In the genomic region with DNA sequence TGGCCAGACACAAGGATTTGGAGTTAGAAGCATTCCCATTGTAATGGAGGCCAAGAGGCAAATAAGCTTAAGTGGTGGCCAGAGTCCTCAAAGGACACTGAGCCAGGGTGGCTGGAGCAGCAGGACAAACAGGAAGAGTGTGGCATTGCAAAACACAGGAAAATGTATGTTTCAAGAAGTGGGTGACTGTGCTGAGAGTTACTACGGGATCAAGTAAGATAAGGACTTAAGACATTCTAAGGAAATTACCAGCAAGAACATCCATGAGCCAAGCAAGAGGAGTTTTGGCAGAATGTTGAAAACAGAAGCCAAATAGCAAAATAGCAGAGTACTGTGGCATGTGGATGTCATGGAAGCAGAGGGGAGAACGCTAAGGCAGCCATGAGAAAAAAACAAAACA, we compare ENCODE assay signal across 22 cellular contexts.
"Had no signal": no experiment of that assay in that cellular context is flagged by ENCODE, and none has a peak within 500 bp of the region (broad histone marks: within the 10 kb centered on the region; RNA-seq: fewer than 3 reads in every experiment).

No MANE protein-coding gene starts in this region.

- H3K36me3 ChIP-seq: colonic mucosa, esophagus muscularis mucosa, gastrocnemius medialis, neutrophil, right lobe of liver, thyroid gland, upper lobe of left lung, uterus had no signal

- H2AFZ ChIP-seq: parathyroid adenoma had no signal

- DNase-seq: colonic mucosa; effector CD8-positive, alpha-beta T cell; foreskin fibroblast; gastrocnemius medialis; head of caudate nucleus; mucosa of descending colon; naive B cell; right lobe of liver; small intestine; stimulated activated CD4-positive, alpha-beta T cell treated with anti-CD3 and anti-CD28 coated beads, Interleukin-12 subunit alpha, Interleukin-12 subunit beta, amount 100 ng/mL, for 4 hours; stimulated activated CD4-positive, alpha-beta T cell treated with anti-CD3 and anti-CD28 coated beads, Interleukin-1b, Interleukin-23, amount 100 ng/mL, for 48 hours; stimulated activated CD4-positive, alpha-beta T cell treated with anti-CD3 and anti-CD28 coated beads, Interleukin-4, amount 100 ng/mL, for 1 hour; stimulated activated CD8-positive, alpha-beta memory T cell treated with anti-CD3 and anti-CD28 coated beads, Interleukin-4, amount 100 ng/mL, for 48 hours; stimulated activated naive CD4-positive, alpha-beta T cell; stimulated activated naive CD8-positive, alpha-beta T cell treated with anti-CD3 and anti-CD28 coated beads, Interleukin-15, amount 100 ng/mL, for 72 hours; thyroid gland; uterus had no signal

- H3K27ac ChIP-seq: colonic mucosa, esophagus muscularis mucosa, gastrocnemius medialis, neutrophil, parathyroid adenoma, right lobe of liver, thyroid gland, upper lobe of left lung, uterus had no signal

- H3K4me3 ChIP-seq: colonic mucosa, esophagus muscularis mucosa, gastrocnemius medialis, lung, mucosa of descending colon, right lobe of liver, thyroid gland, upper lobe of left lung, uterus had no signal

- H3K79me2 ChIP-seq: parathyroid adenoma had no signal

- H3K9me3 ChIP-seq: colonic mucosa, esophagus muscularis mucosa, gastrocnemius medialis, mucosa of descending colon, neutrophil, right lobe of liver, thyroid gland, upper lobe of left lung, uterus had no signal

- H3K9ac ChIP-seq: parathyroid adenoma had no signal

- H3K27me3 ChIP-seq: colonic mucosa, esophagus muscularis mucosa, gastrocnemius medialis, neutrophil, right lobe of liver, thyroid gland, upper lobe of left lung, uterus had no signal

- H3K4me1 ChIP-seq: colonic mucosa, gastrocnemius medialis, parathyroid adenoma, right lobe of liver, thyroid gland, upper lobe of left lung, uterus had no signal
